In genomic region chr11:102192349-102193066, GRCh38 we compare ENCODE assay signal across 1 cellular context.
TF ChIP-seq lines count a peak whose summit lies in the region.

No MANE protein-coding gene starts in this region.

TF ChIP-seq in HepG2, 621 proteins besides CTCF, POLR2A, EP300 and RAD21 (continued from another document and continues in another):
- TF ChIP-seq ZSCAN9 (CRISPR knock-in tag; IDR thresholded peaks at IDR 0.05; ENCODE audit: borderline replicate concordance) (0 out of 2 replicates have a peak, but pooled peaks have one; percentile 25), NAIF1 (CRISPR knock-in tag; IDR thresholded peaks at IDR 0.05; ENCODE audit: borderline replicate concordance) (no peak), ZNF780A (CRISPR knock-in tag; IDR thresholded peaks at IDR 0.05) (no peak), PHF20 (CRISPR knock-in tag; IDR thresholded peaks at IDR 0.05) (no peak), BCLAF1 (IDR thresholded peaks at IDR 0.05) (no peak), ZNF205 (CRISPR knock-in tag; IDR thresholded peaks at IDR 0.05) (peak; percentile 66; the same call in 1 of the 2 replicates), ZNF883 (CRISPR knock-in tag; IDR thresholded peaks at IDR 0.05; ENCODE audit: not compliant biosample characterization) (no peak), MXD1 (CRISPR knock-in tag; IDR thresholded peaks at IDR 0.05) (no peak), ZNF670 (CRISPR knock-in tag; IDR thresholded peaks at IDR 0.05; ENCODE audit: borderline replicate concordance) (no peak), RFXANK (CRISPR knock-in tag; IDR thresholded peaks at IDR 0.05) (no peak), ZBTB21 (CRISPR knock-in tag; IDR thresholded peaks at IDR 0.05) (no peak), RBFOX2 (IDR thresholded peaks at IDR 0.05; ENCODE audit: low read depth, low read length) (peak; percentile 52; the same call in 1 of the 2 replicates), ZNF784 (CRISPR knock-in tag; IDR thresholded peaks at IDR 0.05; ENCODE audit: borderline replicate concordance) (no peak), ESRRA (CRISPR knock-in tag; IDR thresholded peaks at IDR 0.05; ENCODE audit: low read depth) (no peak), ZNF260 (CRISPR knock-in tag; IDR thresholded peaks at IDR 0.05; ENCODE audit: borderline replicate concordance, low read depth) (no peak), ZNF263 (CRISPR knock-in tag; IDR thresholded peaks at IDR 0.05) (no peak), NCOA1 (CRISPR knock-in tag; IDR thresholded peaks at IDR 0.05) (0 out of 2 replicates have a peak, but pooled peaks have one; percentile 41), ZNF773 (CRISPR knock-in tag; IDR thresholded peaks at IDR 0.05; ENCODE audit: borderline replicate concordance) (no peak), ZHX2 (IDR thresholded peaks at IDR 0.05; ENCODE audit: low read depth) (no peak), ZHX2 (CRISPR knock-in tag; IDR thresholded peaks at IDR 0.05; ENCODE audit: borderline replicate concordance) (no peak), SP140L (CRISPR knock-in tag; IDR thresholded peaks at IDR 0.05; ENCODE audit: borderline replicate concordance) (no peak), WIZ (CRISPR knock-in tag; IDR thresholded peaks at IDR 0.05) (no peak), ADNP (CRISPR knock-in tag; IDR thresholded peaks at IDR 0.05) (no peak)
- TF ChIP-seq, protein P1, sequence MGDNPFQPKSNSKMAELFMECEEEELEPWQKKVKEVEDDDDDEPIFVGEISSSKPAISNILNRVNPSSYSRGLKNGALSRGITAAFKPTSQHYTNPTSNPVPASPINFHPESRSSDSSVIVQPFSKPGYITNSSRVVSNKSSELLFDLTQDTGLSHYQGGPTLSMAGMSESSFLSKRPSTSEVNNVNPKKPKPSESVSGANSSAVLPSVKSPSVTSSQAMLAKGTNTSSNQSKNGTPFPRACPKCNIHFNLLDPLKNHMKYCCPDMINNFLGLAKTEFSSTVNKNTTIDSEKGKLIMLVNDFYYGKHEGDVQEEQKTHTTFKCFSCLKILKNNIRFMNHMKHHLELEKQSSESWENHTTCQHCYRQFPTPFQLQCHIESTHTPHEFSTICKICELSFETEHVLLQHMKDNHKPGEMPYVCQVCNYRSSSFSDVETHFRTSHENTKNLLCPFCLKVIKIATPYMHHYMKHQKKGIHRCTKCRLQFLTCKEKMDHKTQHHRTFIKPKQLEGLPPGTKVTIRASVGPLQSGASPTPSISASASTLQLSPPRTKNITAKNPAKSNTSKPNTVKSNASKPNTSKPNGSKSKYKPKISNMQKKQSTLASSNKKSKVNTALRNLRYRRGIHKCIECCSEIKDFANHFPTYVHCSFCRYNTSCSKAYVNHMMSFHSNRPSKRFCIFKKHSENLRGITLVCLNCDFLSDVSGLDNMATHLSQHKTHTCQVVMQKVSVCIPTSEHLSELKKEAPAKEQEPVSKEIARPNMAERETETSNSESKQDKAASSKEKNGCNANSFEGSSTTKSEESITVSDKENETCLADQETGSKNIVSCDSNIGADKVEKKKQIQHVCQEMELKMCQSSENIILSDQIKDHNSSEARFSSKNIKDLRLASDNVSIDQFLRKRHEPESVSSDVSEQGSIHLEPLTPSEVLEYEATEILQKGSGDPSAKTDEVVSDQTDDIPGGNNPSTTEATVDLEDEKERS (CRISPR knock-in tag; IDR thresholded peaks at IDR 0.05): peak; percentile 77; the same call in 1 of the 2 replicates
- TF ChIP-seq, protein P2, sequence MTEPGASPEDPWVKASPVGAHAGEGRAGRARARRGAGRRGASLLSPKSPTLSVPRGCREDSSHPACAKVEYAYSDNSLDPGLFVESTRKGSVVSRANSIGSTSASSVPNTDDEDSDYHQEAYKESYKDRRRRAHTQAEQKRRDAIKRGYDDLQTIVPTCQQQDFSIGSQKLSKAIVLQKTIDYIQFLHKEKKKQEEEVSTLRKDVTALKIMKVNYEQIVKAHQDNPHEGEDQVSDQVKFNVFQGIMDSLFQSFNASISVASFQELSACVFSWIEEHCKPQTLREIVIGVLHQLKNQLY (CRISPR knock-in tag; IDR thresholded peaks at IDR 0.05): 0 out of 2 replicates have a peak, but pooled peaks have one; percentile 37
- TF ChIP-seq, protein P3, sequence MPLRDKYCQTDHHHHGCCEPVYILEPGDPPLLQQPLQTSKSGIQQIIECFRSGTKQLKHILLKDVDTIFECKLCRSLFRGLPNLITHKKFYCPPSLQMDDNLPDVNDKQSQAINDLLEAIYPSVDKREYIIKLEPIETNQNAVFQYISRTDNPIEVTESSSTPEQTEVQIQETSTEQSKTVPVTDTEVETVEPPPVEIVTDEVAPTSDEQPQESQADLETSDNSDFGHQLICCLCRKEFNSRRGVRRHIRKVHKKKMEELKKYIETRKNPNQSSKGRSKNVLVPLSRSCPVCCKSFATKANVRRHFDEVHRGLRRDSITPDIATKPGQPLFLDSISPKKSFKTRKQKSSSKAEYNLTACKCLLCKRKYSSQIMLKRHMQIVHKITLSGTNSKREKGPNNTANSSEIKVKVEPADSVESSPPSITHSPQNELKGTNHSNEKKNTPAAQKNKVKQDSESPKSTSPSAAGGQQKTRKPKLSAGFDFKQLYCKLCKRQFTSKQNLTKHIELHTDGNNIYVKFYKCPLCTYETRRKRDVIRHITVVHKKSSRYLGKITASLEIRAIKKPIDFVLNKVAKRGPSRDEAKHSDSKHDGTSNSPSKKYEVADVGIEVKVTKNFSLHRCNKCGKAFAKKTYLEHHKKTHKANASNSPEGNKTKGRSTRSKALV (CRISPR knock-in tag; IDR thresholded peaks at IDR 0.05): no peak
- TF ChIP-seq, protein P4, sequence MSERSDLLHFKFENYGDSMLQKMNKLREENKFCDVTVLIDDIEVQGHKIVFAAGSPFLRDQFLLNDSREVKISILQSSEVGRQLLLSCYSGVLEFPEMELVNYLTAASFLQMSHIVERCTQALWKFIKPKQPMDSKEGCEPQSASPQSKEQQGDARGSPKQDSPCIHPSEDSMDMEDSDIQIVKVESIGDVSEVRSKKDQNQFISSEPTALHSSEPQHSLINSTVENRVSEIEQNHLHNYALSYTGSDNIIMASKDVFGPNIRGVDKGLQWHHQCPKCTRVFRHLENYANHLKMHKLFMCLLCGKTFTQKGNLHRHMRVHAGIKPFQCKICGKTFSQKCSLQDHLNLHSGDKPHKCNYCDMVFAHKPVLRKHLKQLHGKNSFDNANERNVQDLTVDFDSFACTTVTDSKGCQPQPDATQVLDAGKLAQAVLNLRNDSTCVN (CRISPR knock-in tag; IDR thresholded peaks at IDR 0.05; ENCODE audit: borderline replicate concordance): no peak
- TF ChIP-seq, protein P5, sequence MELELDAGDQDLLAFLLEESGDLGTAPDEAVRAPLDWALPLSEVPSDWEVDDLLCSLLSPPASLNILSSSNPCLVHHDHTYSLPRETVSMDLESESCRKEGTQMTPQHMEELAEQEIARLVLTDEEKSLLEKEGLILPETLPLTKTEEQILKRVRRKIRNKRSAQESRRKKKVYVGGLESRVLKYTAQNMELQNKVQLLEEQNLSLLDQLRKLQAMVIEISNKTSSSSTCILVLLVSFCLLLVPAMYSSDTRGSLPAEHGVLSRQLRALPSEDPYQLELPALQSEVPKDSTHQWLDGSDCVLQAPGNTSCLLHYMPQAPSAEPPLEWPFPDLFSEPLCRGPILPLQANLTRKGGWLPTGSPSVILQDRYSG (CRISPR knock-in tag; IDR thresholded peaks at IDR 0.05): no peak
- TF ChIP-seq, protein P6, sequence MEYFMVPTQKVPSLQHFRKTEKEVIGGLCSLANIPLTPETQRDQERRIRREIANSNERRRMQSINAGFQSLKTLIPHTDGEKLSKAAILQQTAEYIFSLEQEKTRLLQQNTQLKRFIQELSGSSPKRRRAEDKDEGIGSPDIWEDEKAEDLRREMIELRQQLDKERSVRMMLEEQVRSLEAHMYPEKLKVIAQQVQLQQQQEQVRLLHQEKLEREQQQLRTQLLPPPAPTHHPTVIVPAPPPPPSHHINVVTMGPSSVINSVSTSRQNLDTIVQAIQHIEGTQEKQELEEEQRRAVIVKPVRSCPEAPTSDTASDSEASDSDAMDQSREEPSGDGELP (IDR thresholded peaks at IDR 0.05; ENCODE audit: borderline replicate concordance, low read depth): peak; percentile 80; the same call in 1 of the 2 replicates
- TF ChIP-seq, protein P7, sequence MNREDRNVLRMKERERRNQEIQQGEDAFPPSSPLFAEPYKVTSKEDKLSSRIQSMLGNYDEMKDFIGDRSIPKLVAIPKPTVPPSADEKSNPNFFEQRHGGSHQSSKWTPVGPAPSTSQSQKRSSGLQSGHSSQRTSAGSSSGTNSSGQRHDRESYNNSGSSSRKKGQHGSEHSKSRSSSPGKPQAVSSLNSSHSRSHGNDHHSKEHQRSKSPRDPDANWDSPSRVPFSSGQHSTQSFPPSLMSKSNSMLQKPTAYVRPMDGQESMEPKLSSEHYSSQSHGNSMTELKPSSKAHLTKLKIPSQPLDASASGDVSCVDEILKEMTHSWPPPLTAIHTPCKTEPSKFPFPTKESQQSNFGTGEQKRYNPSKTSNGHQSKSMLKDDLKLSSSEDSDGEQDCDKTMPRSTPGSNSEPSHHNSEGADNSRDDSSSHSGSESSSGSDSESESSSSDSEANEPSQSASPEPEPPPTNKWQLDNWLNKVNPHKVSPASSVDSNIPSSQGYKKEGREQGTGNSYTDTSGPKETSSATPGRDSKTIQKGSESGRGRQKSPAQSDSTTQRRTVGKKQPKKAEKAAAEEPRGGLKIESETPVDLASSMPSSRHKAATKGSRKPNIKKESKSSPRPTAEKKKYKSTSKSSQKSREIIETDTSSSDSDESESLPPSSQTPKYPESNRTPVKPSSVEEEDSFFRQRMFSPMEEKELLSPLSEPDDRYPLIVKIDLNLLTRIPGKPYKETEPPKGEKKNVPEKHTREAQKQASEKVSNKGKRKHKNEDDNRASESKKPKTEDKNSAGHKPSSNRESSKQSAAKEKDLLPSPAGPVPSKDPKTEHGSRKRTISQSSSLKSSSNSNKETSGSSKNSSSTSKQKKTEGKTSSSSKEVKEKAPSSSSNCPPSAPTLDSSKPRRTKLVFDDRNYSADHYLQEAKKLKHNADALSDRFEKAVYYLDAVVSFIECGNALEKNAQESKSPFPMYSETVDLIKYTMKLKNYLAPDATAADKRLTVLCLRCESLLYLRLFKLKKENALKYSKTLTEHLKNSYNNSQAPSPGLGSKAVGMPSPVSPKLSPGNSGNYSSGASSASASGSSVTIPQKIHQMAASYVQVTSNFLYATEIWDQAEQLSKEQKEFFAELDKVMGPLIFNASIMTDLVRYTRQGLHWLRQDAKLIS (CRISPR knock-in tag; IDR thresholded peaks at IDR 0.05): no peak
